ENCODE assay signal across 19 cellular contexts in genomic region chr14:38944691-38945090, GRCh38.
"Had no signal": no experiment of that assay in that cellular context is flagged by ENCODE, and none has a peak within 500 bp of the region (broad histone marks: within the 10 kb centered on the region; RNA-seq: fewer than 3 reads in every experiment).

No MANE protein-coding gene starts in this region.

- H3K27me3 ChIP-seq: ascending aorta, gastrocnemius medialis, neutrophil, right atrium auricular region, upper lobe of left lung had no signal

- H3K27ac ChIP-seq: ascending aorta, coronary artery, gastrocnemius medialis, neutrophil, right atrium auricular region, upper lobe of left lung had no signal

- DNase-seq: activated CD4-positive, CD25-positive, alpha-beta regulatory T cell treated with anti-CD3 and anti-CD28 coated beads, Interleukin-2, amount 50 U/mL, for 72 hours; activated naive CD4-positive, alpha-beta T cell treated with anti-CD3 and anti-CD28 coated beads for 36 hours; activated naive CD8-positive, alpha-beta T cell treated with anti-CD3 and anti-CD28 coated beads, Interleukin-2, amount 50 U/mL, for 24 hours; activated T-cell treated with anti-CD3 and anti-CD28 coated beads for 4 hours; effector CD8-positive, alpha-beta T cell; gastrocnemius medialis; kidney glomerular epithelial cell; left ventricle myocardium superior; mesenchymal stem cell; natural killer cell; stimulated activated CD4-positive, alpha-beta T cell treated with anti-CD3 and anti-CD28 coated beads, Interleukin-2, amount 100 ng/mL, for 48 hours; stimulated activated naive CD4-positive, alpha-beta T cell; T-helper 1 cell; T1000; upper lobe of left lung had no signal

- H3K9me3 ChIP-seq: ascending aorta, gastrocnemius medialis, neutrophil, right atrium auricular region, upper lobe of left lung had no signal

- H3K4me1 ChIP-seq: ascending aorta, gastrocnemius medialis, right atrium auricular region, upper lobe of left lung had no signal

- H3K4me3 ChIP-seq: ascending aorta, coronary artery, gastrocnemius medialis, right atrium auricular region, upper lobe of left lung had no signal

- H3K36me3 ChIP-seq: ascending aorta, gastrocnemius medialis, neutrophil, right atrium auricular region, upper lobe of left lung had no signal
